Comparison of ENCODE assay signal across 9 cellular contexts in genomic region chr10:91043173-91043910, GRCh38.
DNase-seq lines count a peak whose midpoint lies in the region; ATAC-seq, FAIRE-seq and TF ChIP-seq lines count a peak whose summit lies in the region.
"Had no signal": no experiment of that assay in that cellular context is flagged by ENCODE, and none has a peak within 500 bp of the region (broad histone marks: within the 10 kb centered on the region; RNA-seq: fewer than 3 reads in every experiment).

No MANE protein-coding gene starts in this region.

- H3K4me1 ChIP-seq in Caco-2 (no peaks in the 10 kb centered on the region), GM12878 (ENCODE audit: control insufficient read depth, insufficient read depth, low read length) (peaks cover under 1% of the 10 kb centered on the region; the same call in 1 of the 2 replicates)

- SMC1A ChIA-PET in GM12878 (lab: Charles Lee; ENCODE audit: uncharacterized antibody, unreplicated experiment) = interaction anchor here (0.6 to 4.5 kb wide), 12 partner anchors 10 to 208 kb away, joined by 3 to 43 read pairs (median 4); no protein-coding TSS in a partner anchor

- BruUV-seq in Caco-2 (replicated peaks; lab: Mats Ljungman, UMichigan) = no TSS peak
- BruUV-seq in GM12878 (replicated peaks; lab: Mats Ljungman, UMichigan) = no TSS peak

- H3K9me3 ChIP-seq in Caco-2 = no peaks in the 10 kb centered on the region
- H3K9me3 ChIP-seq in GM12878 (replicated peaks; ENCODE audit: control insufficient read depth, insufficient read depth, low read length) = no peaks in the 10 kb centered on the region

- WGBS in GM12878 (ENCODE audit: insufficient coverage, insufficient replicate concordance, low lambda C conversion rate, missing lambda C conversion rate) = 56% methylated on average over 8 of the region's 8 CpGs
- WGBS in lower leg skin, 2 donors = 68 to 73% methylated on average over 8 of the region's 8 CpGs

- H3K27me3 ChIP-seq in Caco-2 (replicated peaks; ENCODE audit: control insufficient read depth, insufficient read depth, low read length) (no peaks in the 10 kb centered on the region), GM12878 (replicated peaks in 1 of 2; ENCODE audit: control insufficient read depth in 2 of 2, insufficient read depth in 2 of 2, low read length in 1 of 2) (no peaks in the 10 kb centered on the region)

- ATAC-seq in GM12878 (peak; percentile 66), left lobe of liver (peak; percentile 96), GM19452 (IDR thresholded peaks at IDR 0.05; ENCODE audit: unreplicated experiment) (no peak)

- H3K27ac ChIP-seq in GM12878 (ENCODE audit: control insufficient read depth, insufficient read depth) = no peak overlapping the region

- peaks cover 5% of the 10 kb centered on the region for H3K4me1 Mint-ChIP-seq in Caco-2 (ENCODE audit: low read depth, unreplicated experiment)

- TF ChIP-seq EP300 in Ishikawa (IDR thresholded peaks at IDR 0.05; ENCODE audit: borderline replicate concordance) (no peak), GM12878 (IDR thresholded peaks at IDR 0.05; ENCODE audit: borderline replicate concordance in 1 of 2, control insufficient read depth in 1 of 2, low read depth in 2 of 2, low read length in 2 of 2) (no peak)

- DNase-seq in Caco-2 (peak in 1 of 2 experiments; percentile 23), GM12878 (ENCODE audit: low read depth, low spot score) (peak; percentile 3), left lobe of liver (ENCODE audit: low spot score) (peak; percentile 84), anterior cingulate cortex (lab: John Stamatoyannopoulos, UW) (no peak), putamen (ENCODE audit: low spot score) (no peak), lower leg skin (ENCODE audit: low spot score in 2 of 2) (no peak)

- peak; percentile 43 to 55 for TF ChIP-seq CTCF in Caco-2 (IDR thresholded peaks at IDR 0.05; ENCODE audit: insufficient read depth in 1 of 2, low read depth in 1 of 2, low read length in 1 of 2, severe bottlenecking in 1 of 2, unreplicated experiment in 1 of 2)
- peak; percentile 18 to 51 (median 28); a peak in 3 of 6 replicates for TF ChIP-seq CTCF in GM12878 (IDR thresholded peaks at IDR 0.05 in 2 of 3, conservative IDR thresholded peaks at IDR 0.05 in 1 of 3; ENCODE audit: control insufficient read depth in 2 of 3, extremely low read depth in 1 of 3, insufficient read depth in 1 of 3, low read depth in 3 of 3, low read length in 3 of 3)
- no peak for TF ChIP-seq CTCF in lower leg skin (IDR thresholded peaks at IDR 0.05)

- RAD21 ChIA-PET in GM12878 (lab: Charles Lee; ENCODE audit: unreplicated experiment) = interaction anchor here (1.7 to 3.4 kb wide), 2 partner anchors 36 to 208 kb away, joined by 5 to 20 read pairs; no protein-coding TSS in a partner anchor

- POLR2A ChIA-PET in Caco-2 (lab: Charles Lee) = no interaction called here
- POLR2A ChIA-PET in GM12878 (lab: Charles Lee) = interaction anchor here (0.6 kb wide), 1 partner anchor 9 kb away, joined by 3 read pairs; no protein-coding TSS in a partner anchor

- peaks cover 17% of the 10 kb centered on the region for H3K27me3 Mint-ChIP-seq in Caco-2 (ENCODE audit: insufficient read depth, unreplicated experiment)

- CTCF ChIA-PET in Caco-2 (lab: Charles Lee) (interaction anchor here (0.7 kb wide), 1 partner anchor 334 kb away, joined by 4 read pairs; no protein-coding TSS in a partner anchor), GM12878 (lab: Yijun Ruan, JAX) (interaction anchor here (0.6 to 4.9 kb wide), 8 partner anchors 34 to 1232 kb away, joined by 3 to 41 read pairs (median 6); partner anchors contain the start of gene RPP30)

- no peaks in the 10 kb centered on the region for H3K79me2 ChIP-seq in GM12878 (ENCODE audit: control insufficient read depth, insufficient read depth, low read length)

- FAIRE-seq in GM12878 (lab: Jason Lieb, UNC) = no peak

- H3K9me3 Mint-ChIP-seq in Caco-2 (ENCODE audit: unreplicated experiment) = no peaks in the 10 kb centered on the region
- H3K9me3 Mint-ChIP-seq: stimulated activated naive CD8-positive, alpha-beta T cell treated with anti-CD3 and anti-CD28 coated beads, Interleukin-15, Interleukin-2, amounts not matched to agents 100 ng/mL and 50 ng/mL, for 24 hours had no signal

- H3K4me3 ChIP-seq in Caco-2 (ENCODE audit: low read depth, low read length) (no peak overlapping the region), GM12878 (no peak overlapping the region), lower leg skin (ENCODE audit: low read depth, poor library complexity, severe bottlenecking) (no peak overlapping the region)

- no peaks in the 10 kb centered on the region for H3K36me3 Mint-ChIP-seq in Caco-2 (ENCODE audit: insufficient read depth, unreplicated experiment)

- no peak overlapping the region for H3K27ac Mint-ChIP-seq in Caco-2 (ENCODE audit: unreplicated experiment)
- H3K27ac Mint-ChIP-seq: stimulated activated naive CD8-positive, alpha-beta T cell treated with anti-CD3 and anti-CD28 coated beads, Interleukin-15, Interleukin-2, amounts not matched to agents 100 ng/mL and 50 ng/mL, for 24 hours had no signal

- H4K20me1 ChIP-seq in GM12878 (ENCODE audit: control insufficient read depth, insufficient read depth) = no peaks in the 10 kb centered on the region

- intact Hi-C loops in Caco-2 (cut with micrococcal nuclease; ENCODE audit: unreplicated experiment) (loop anchor here (1.0 kb wide), 3 partner anchors 45 to 208 kb away; no protein-coding TSS in a partner anchor), GM12878 (cut with micrococcal nuclease; ENCODE audit: unreplicated experiment) (loop anchor here (1.0 kb wide), 1 partner anchor 208 kb away; no protein-coding TSS in a partner anchor), lower leg skin (cut with DNase I; ENCODE audit: low total_unique reads) (no loop called here)

- H3K9ac ChIP-seq in GM12878 (ENCODE audit: control insufficient read depth, insufficient read depth, low read length) = no peak overlapping the region

- in situ Hi-C loops in GM12878 (cut with MboI) = no loop called here

- TF ChIP-seq RAD21 in Ishikawa (IDR thresholded peaks at IDR 0.05; ENCODE audit: low read depth) = peak; percentile 85
- TF ChIP-seq RAD21 in GM12878 (IDR thresholded peaks at IDR 0.05; ENCODE audit: insufficient read depth, low read depth, low read length) = peak; percentile 50

- H3K4me3 Mint-ChIP-seq in Caco-2 (ENCODE audit: unreplicated experiment) = no peak overlapping the region
- H3K4me3 Mint-ChIP-seq: stimulated activated naive CD8-positive, alpha-beta T cell treated with anti-CD3 and anti-CD28 coated beads, Interleukin-15, Interleukin-2, amounts not matched to agents 100 ng/mL and 50 ng/mL, for 24 hours had no signal

- no peak overlapping the region for H3K4me2 ChIP-seq in GM12878 (ENCODE audit: control insufficient read depth, insufficient read depth)

- TF ChIP-seq POLR2A in GM12878 (IDR thresholded peaks at IDR 0.05; ENCODE audit: low read depth, low read length) (no peak), lower leg skin (IDR thresholded peaks at IDR 0.05) (no peak)

- H3K36me3 ChIP-seq in Caco-2 (ENCODE audit: control insufficient read depth, insufficient read depth, low read length) = no peaks in the 10 kb centered on the region
- no peaks in the 10 kb centered on the region for H3K36me3 ChIP-seq in GM12878 (ENCODE audit: control insufficient read depth in 2 of 2, insufficient read depth in 2 of 2, low read length in 1 of 2)

- no peak overlapping the region for H2AFZ ChIP-seq in GM12878 (ENCODE audit: control insufficient read depth, low read depth, low read length)

TF ChIP-seq in Ishikawa, 13 proteins besides CTCF, POLR2A, EP300 and RAD21 (continues in another document):
- TF ChIP-seq FOXM1 (IDR thresholded peaks at IDR 0.05; ENCODE audit: borderline replicate concordance, low read depth) (no peak), CREB1 (IDR thresholded peaks at IDR 0.05; ENCODE audit: low read depth) (no peak), ZBTB7A (IDR thresholded peaks at IDR 0.05; ENCODE audit: low read depth) (no peak), TEAD4 (IDR thresholded peaks at IDR 0.05) (no peak), CEBPB (IDR thresholded peaks at IDR 0.05) (no peak), TAF1 (IDR thresholded peaks at IDR 0.05; ENCODE audit: low read depth) (no peak), EGR1 (IDR thresholded peaks at IDR 0.05) (no peak), TCF12 (IDR thresholded peaks at IDR 0.05; ENCODE audit: low read depth) (no peak), YY1 (IDR thresholded peaks at IDR 0.05; ENCODE audit: low read depth) (no peak)
- TF ChIP-seq, protein P1, sequence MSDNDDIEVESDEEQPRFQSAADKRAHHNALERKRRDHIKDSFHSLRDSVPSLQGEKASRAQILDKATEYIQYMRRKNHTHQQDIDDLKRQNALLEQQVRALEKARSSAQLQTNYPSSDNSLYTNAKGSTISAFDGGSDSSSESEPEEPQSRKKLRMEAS (IDR thresholded peaks at IDR 0.05) = no peak
- TF ChIP-seq, protein P2, sequence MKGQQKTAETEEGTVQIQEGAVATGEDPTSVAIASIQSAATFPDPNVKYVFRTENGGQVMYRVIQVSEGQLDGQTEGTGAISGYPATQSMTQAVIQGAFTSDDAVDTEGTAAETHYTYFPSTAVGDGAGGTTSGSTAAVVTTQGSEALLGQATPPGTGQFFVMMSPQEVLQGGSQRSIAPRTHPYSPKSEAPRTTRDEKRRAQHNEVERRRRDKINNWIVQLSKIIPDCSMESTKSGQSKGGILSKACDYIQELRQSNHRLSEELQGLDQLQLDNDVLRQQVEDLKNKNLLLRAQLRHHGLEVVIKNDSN (IDR thresholded peaks at IDR 0.05) = no peak

TF ChIP-seq in GM12878, 131 proteins besides CTCF, POLR2A, EP300 and RAD21:
- TF ChIP-seq HDAC2 (IDR thresholded peaks at IDR 0.05) = no peak
- peak; percentile 47; the same call in 1 of the 2 replicates for TF ChIP-seq SMC3 (IDR thresholded peaks at IDR 0.05; ENCODE audit: borderline replicate concordance, low read length)
TF ChIP-seq in GM12878: peak in this region for 1.

Comparison
In these comparisons a context has a peak if more than half of its experiments do, and no peak if none do; other contexts are left out.
1. DNase-seq: peak in GM12878 (single experiment) and left lobe of liver (single experiment); none in anterior cingulate cortex (0 of 58), putamen (single experiment) and lower leg skin (0 of 2).
2. CTCF ChIP-seq: peak in Caco-2 (2 of 2) and GM12878 (3 of 3); none in lower leg skin (0 of 3).